Comparison of ENCODE assay signal across 18 cellular contexts in genomic region chr7:7702826-7703225, GRCh38. TPM values are rescaled to one million over a fixed set of nuclear protein-coding genes. Genes with fewer than 3 reads are reported as not detected.
DNase-seq lines count a peak whose midpoint lies in the region; ATAC-seq, FAIRE-seq and TF ChIP-seq lines count a peak whose summit lies in the region.
"Had no signal": no experiment of that assay in that cellular context is flagged by ENCODE, and none has a peak within 500 bp of the region (broad histone marks: within the 10 kb centered on the region; RNA-seq: fewer than 3 reads in every experiment).

No MANE protein-coding gene starts in this region.

- no peak overlapping the region for H3K14ac ChIP-seq in mesenchymal stem cell (ENCODE audit: low read length in 2 of 2)

- no peak overlapping the region for H3K4me2 ChIP-seq in mesenchymal stem cell (ENCODE audit: low read length, poor library complexity, severe bottlenecking)

- no peak overlapping the region for H3K4me3 ChIP-seq in AG10803 (ENCODE audit: low read length)
- peak overlapping the region in 1 of 2 experiments; percentile 26 for H3K4me3 ChIP-seq in mesenchymal stem cell (ENCODE audit: insufficient read depth in 1 of 2, low read depth in 1 of 2, low read length in 2 of 2)
- no peak overlapping the region for H3K4me3 ChIP-seq in vagina
- H3K4me3 ChIP-seq: lower lobe of right lung had no signal

- no peaks in the 10 kb centered on the region for H3K9me3 ChIP-seq in mesenchymal stem cell (ENCODE audit: control insufficient read depth, low read length)
- H3K9me3 ChIP-seq in vagina = no peaks in the 10 kb centered on the region
- H3K9me3 ChIP-seq: lower lobe of right lung had no signal

- H3K36me3 ChIP-seq in mesenchymal stem cell (ENCODE audit: control insufficient read depth in 1 of 2, insufficient read depth in 2 of 2, low read depth in 1 of 2, low read length in 2 of 2) (no peaks in the 10 kb centered on the region), vagina (no peaks in the 10 kb centered on the region)
- H3K36me3 ChIP-seq: lower lobe of right lung had no signal

- ATAC-seq in SK-N-SH treated with all-trans-retinoic acid at 6 μM for 48 hours = peak; percentile 73
- ATAC-seq in GM21526 (IDR thresholded peaks at IDR 0.05; ENCODE audit: low FRiP score, unreplicated experiment) = no peak
- no peak for ATAC-seq in HG02623 (IDR thresholded peaks at IDR 0.05; ENCODE audit: unreplicated experiment)
- ATAC-seq: lower lobe of right lung, natural killer cell had no signal

- no peak overlapping the region for H2BK15ac ChIP-seq in mesenchymal stem cell (ENCODE audit: low read depth, poor library complexity, severe bottlenecking)

- intact Hi-C loops in vagina (cut with DNase I) = no loop called here

- H4K8ac ChIP-seq in mesenchymal stem cell (ENCODE audit: low read length) = no peak overlapping the region

- peak; percentile 77 for DNase-seq in AG10803 (ENCODE audit: low read depth)
- DNase-seq in GM19239 (ENCODE audit: insufficient read length, low spot score) = no peak
- no peak for DNase-seq in mesenchymal stem cell
- DNase-seq in NAMALWA (ENCODE audit: low spot score) = no peak
- DNase-seq in vagina (ENCODE audit: extremely low spot score in 2 of 2) = no peak
- DNase-seq: activated naive CD4-positive, alpha-beta T cell; Calu3; lower lobe of right lung; natural killer cell; NCI-H1048; NCI-H345; SHP77 treated with DMSO at 0.1 percent for 48 hours; stimulated activated naive CD4-positive, alpha-beta T cell; T-helper 9 cell had no signal

- peak; percentile 56 for FAIRE-seq in GM19239 (lab: Jason Lieb, UNC)
- FAIRE-seq: astrocyte had no signal

- no peak overlapping the region for H2BK12ac ChIP-seq in mesenchymal stem cell (ENCODE audit: low read length in 2 of 2)

- peaks cover 8% of the 10 kb centered on the region for H3K79me1 ChIP-seq in mesenchymal stem cell (replicated peaks; ENCODE audit: low read length, poor library complexity, severe bottlenecking)

- no peak overlapping the region for H2AK5ac ChIP-seq in mesenchymal stem cell (ENCODE audit: low read length, severe bottlenecking)

- 93% methylated on average over 4 of the region's 4 CpGs for WGBS in mesenchymal stem cell

- H2BK5ac ChIP-seq in mesenchymal stem cell (ENCODE audit: low read depth, low read length, poor library complexity, severe bottlenecking) = no peak overlapping the region

- peak overlapping the region; percentile 60 for H3K9ac ChIP-seq in mesenchymal stem cell (ENCODE audit: low read length)

- H3K4me1 ChIP-seq in mesenchymal stem cell (ENCODE audit: control insufficient read depth, insufficient read depth, low read depth, low read length) (peaks cover 3% of the 10 kb centered on the region), vagina (peaks cover 9% of the 10 kb centered on the region)

- no peak overlapping the region for H3K27ac ChIP-seq in mesenchymal stem cell (ENCODE audit: low read length, poor library complexity, severe bottlenecking)
- H3K27ac ChIP-seq in vagina = no peak overlapping the region
- H3K27ac ChIP-seq: lower lobe of right lung had no signal

- no peak overlapping the region for H3K23ac ChIP-seq in mesenchymal stem cell (ENCODE audit: low read length in 2 of 2)

- no peak overlapping the region for H4K91ac ChIP-seq in mesenchymal stem cell (ENCODE audit: low read length)

- H3K27me3 ChIP-seq in mesenchymal stem cell (ENCODE audit: control insufficient read depth in 1 of 2, insufficient read depth in 1 of 2, low read length in 2 of 2) (no peaks in the 10 kb centered on the region), vagina (no peaks in the 10 kb centered on the region)

- H2AFZ ChIP-seq in mesenchymal stem cell (ENCODE audit: low read depth, low read length) = no peak overlapping the region

- no peak overlapping the region for H3K18ac ChIP-seq in mesenchymal stem cell (ENCODE audit: low read depth in 1 of 2, low read length in 2 of 2)

- H2BK120ac ChIP-seq in mesenchymal stem cell (ENCODE audit: low read depth, low read length) = no peak overlapping the region

- TF ChIP-seq CTCF in AG10803 (conservative IDR thresholded peaks at IDR 0.05; ENCODE audit: low read length) (no peak), vagina (IDR thresholded peaks at IDR 0.05) (no peak)

- no peak overlapping the region for H3K4ac ChIP-seq in mesenchymal stem cell (ENCODE audit: low read depth in 1 of 2, low read length in 2 of 2)

- TF ChIP-seq POLR2A in vagina (IDR thresholded peaks at IDR 0.05) = no peak

TF ChIP-seq in SK-N-SH treated with all-trans-retinoic acid at 6 μM for 48 hours, 23 proteins besides CTCF, POLR2A, EP300 and RAD21:
- TF ChIP-seq ARNTL (CRISPR knock-in tag; IDR thresholded peaks at IDR 0.05; ENCODE audit: borderline replicate concordance, low read depth) (no peak), TCF4 (CRISPR knock-in tag; IDR thresholded peaks at IDR 0.05; ENCODE audit: borderline replicate concordance) (peak; percentile 57; the same call in 1 of the 2 replicates)
TF ChIP-seq in SK-N-SH treated with all-trans-retinoic acid at 6 μM for 48 hours: peak in this region for 1.

RNA-seq across cellular contexts. Expression of gene RPA3, which starts 15.6 kb away (rescaled TPM):
- polyA plus RNA-seq in mesenchymal stem cell (2013, experiment 1 of 2) = 20.8 TPM
- polyA plus RNA-seq in mesenchymal stem cell (2013, experiment 2 of 2) = 20.8 TPM
- total RNA-seq in vagina = 12.3 TPM
